In the genomic region with DNA sequence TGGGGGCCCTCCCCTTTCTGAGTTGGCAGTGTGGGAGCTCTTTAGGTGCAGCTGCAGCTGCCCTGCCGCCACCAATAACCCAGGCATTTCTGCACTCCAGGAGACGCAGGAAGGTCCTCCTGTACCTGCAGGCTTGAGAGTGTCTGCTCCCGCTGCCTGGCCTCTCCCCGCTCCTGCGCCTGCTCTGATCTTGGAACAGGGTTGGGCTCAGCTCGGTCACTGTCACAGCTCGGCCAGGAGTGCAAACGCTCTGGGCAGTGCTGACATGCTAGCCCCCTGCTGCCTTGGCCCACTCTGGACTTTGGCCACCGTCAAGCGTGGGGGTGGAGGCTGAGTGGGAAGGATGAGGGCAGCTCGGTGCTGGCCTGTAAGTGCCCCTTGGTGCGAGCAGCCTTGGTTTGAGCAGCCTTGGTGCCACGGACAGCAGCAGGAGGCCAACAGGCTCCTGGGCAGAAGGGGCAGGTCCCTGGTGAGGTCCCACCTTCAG, we compare ENCODE assay signal across 1 cellular context.
A peak's percentile ranks its signal among the peaks of the same experiment; 100 is the strongest.
TF ChIP-seq lines count a peak whose summit lies in the region.

No MANE protein-coding gene starts in this region.

TF ChIP-seq in HepG2, 621 proteins besides CTCF, POLR2A, EP300 and RAD21 (continued from another document and continues in another):
- TF ChIP-seq, protein P1, sequence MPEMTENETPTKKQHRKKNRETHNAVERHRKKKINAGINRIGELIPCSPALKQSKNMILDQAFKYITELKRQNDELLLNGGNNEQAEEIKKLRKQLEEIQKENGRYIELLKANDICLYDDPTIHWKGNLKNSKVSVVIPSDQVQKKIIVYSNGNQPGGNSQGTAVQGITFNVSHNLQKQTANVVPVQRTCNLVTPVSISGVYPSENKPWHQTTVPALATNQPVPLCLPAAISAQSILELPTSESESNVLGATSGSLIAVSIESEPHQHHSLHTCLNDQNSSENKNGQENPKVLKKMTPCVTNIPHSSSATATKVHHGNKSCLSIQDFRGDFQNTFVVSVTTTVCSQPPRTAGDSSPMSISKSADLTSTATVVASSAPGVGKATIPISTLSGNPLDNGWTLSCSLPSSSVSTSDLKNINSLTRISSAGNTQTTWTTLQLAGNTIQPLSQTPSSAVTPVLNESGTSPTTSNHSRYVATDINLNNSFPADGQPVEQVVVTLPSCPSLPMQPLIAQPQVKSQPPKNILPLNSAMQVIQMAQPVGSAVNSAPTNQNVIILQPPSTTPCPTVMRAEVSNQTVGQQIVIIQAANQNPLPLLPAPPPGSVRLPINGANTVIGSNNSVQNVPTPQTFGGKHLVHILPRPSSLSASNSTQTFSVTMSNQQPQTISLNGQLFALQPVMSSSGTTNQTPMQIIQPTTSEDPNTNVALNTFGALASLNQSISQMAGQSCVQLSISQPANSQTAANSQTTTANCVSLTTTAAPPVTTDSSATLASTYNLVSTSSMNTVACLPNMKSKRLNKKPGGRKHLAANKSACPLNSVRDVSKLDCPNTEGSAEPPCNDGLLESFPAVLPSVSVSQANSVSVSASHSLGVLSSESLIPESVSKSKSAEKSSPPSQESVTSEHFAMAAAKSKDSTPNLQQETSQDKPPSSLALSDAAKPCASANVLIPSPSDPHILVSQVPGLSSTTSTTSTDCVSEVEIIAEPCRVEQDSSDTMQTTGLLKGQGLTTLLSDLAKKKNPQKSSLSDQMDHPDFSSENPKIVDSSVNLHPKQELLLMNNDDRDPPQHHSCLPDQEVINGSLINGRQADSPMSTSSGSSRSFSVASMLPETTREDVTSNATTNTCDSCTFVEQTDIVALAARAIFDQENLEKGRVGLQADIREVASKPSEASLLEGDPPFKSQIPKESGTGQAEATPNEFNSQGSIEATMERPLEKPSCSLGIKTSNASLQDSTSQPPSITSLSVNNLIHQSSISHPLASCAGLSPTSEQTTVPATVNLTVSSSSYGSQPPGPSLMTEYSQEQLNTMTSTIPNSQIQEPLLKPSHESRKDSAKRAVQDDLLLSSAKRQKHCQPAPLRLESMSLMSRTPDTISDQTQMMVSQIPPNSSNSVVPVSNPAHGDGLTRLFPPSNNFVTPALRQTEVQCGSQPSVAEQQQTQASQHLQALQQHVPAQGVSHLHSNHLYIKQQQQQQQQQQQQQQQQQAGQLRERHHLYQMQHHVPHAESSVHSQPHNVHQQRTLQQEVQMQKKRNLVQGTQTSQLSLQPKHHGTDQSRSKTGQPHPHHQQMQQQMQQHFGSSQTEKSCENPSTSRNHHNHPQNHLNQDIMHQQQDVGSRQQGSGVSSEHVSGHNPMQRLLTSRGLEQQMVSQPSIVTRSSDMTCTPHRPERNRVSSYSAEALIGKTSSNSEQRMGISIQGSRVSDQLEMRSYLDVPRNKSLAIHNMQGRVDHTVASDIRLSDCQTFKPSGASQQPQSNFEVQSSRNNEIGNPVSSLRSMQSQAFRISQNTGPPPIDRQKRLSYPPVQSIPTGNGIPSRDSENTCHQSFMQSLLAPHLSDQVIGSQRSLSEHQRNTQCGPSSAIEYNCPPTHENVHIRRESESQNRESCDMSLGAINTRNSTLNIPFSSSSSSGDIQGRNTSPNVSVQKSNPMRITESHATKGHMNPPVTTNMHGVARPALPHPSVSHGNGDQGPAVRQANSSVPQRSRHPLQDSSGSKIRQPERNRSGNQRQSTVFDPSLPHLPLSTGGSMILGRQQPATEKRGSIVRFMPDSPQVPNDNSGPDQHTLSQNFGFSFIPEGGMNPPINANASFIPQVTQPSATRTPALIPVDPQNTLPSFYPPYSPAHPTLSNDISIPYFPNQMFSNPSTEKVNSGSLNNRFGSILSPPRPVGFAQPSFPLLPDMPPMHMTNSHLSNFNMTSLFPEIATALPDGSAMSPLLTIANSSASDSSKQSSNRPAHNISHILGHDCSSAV (CRISPR knock-in tag; IDR thresholded peaks at IDR 0.05; ENCODE audit: borderline replicate concordance) = no peak
- no peak for TF ChIP-seq EHMT2 (IDR thresholded peaks at IDR 0.05; ENCODE audit: borderline replicate concordance, low read depth, low read length)
- TF ChIP-seq ELF1 (CRISPR knock-in tag; IDR thresholded peaks at IDR 0.05) = no peak
- peak; percentile 47; the same call in 1 of the 2 replicates for TF ChIP-seq EED (CRISPR knock-in tag; IDR thresholded peaks at IDR 0.05)
- no peak for TF ChIP-seq AGO2 (optimal IDR thresholded peaks at IDR 0.05; ENCODE audit: low read depth, low read length)
- TF ChIP-seq CREB1 (IDR thresholded peaks at IDR 0.05) = no peak
- no peak for TF ChIP-seq CREB1 (CRISPR knock-in tag; IDR thresholded peaks at IDR 0.05)
- TF ChIP-seq GATAD2A (CRISPR knock-in tag; IDR thresholded peaks at IDR 0.05) = 0 out of 2 replicates have a peak, but pooled peaks have one; percentile 28
- TF ChIP-seq BRCA1 (CRISPR knock-in tag; IDR thresholded peaks at IDR 0.05) = no peak
- TF ChIP-seq, protein P2, sequence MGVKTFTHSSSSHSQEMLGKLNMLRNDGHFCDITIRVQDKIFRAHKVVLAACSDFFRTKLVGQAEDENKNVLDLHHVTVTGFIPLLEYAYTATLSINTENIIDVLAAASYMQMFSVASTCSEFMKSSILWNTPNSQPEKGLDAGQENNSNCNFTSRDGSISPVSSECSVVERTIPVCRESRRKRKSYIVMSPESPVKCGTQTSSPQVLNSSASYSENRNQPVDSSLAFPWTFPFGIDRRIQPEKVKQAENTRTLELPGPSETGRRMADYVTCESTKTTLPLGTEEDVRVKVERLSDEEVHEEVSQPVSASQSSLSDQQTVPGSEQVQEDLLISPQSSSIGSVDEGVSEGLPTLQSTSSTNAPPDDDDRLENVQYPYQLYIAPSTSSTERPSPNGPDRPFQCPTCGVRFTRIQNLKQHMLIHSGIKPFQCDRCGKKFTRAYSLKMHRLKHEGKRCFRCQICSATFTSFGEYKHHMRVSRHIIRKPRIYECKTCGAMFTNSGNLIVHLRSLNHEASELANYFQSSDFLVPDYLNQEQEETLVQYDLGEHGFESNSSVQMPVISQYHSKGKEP (CRISPR knock-in tag; IDR thresholded peaks at IDR 0.05) = no peak
- TF ChIP-seq ATF7-NPFF (CRISPR knock-in tag; IDR thresholded peaks at IDR 0.05; ENCODE audit: low read depth) = no peak; the same call in 1 of the 2 replicates
- TF ChIP-seq, protein P3, sequence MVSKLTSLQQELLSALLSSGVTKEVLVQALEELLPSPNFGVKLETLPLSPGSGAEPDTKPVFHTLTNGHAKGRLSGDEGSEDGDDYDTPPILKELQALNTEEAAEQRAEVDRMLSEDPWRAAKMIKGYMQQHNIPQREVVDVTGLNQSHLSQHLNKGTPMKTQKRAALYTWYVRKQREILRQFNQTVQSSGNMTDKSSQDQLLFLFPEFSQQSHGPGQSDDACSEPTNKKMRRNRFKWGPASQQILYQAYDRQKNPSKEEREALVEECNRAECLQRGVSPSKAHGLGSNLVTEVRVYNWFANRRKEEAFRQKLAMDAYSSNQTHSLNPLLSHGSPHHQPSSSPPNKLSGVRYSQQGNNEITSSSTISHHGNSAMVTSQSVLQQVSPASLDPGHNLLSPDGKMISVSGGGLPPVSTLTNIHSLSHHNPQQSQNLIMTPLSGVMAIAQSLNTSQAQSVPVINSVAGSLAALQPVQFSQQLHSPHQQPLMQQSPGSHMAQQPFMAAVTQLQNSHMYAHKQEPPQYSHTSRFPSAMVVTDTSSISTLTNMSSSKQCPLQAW (CRISPR knock-in tag; IDR thresholded peaks at IDR 0.05) = no peak
- no peak; the same call in 1 of the 2 replicates for TF ChIP-seq NRL (CRISPR knock-in tag; IDR thresholded peaks at IDR 0.05; ENCODE audit: borderline replicate concordance)
- no peak for TF ChIP-seq ZNF263 (CRISPR knock-in tag; IDR thresholded peaks at IDR 0.05)
- no peak for TF ChIP-seq CREM (IDR thresholded peaks at IDR 0.05)
- no peak for TF ChIP-seq CREM (CRISPR knock-in tag; IDR thresholded peaks at IDR 0.05)
- peak; percentile 97 for TF ChIP-seq ZNF292 (CRISPR knock-in tag; IDR thresholded peaks at IDR 0.05; ENCODE audit: borderline replicate concordance, low read depth)
- TF ChIP-seq, protein P4, sequence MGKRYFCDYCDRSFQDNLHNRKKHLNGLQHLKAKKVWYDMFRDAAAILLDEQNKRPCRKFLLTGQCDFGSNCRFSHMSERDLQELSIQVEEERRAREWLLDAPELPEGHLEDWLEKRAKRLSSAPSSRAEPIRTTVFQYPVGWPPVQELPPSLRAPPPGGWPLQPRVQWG (CRISPR knock-in tag; IDR thresholded peaks at IDR 0.05; ENCODE audit: borderline replicate concordance, low read depth) = no peak
- TF ChIP-seq SALL1 (CRISPR knock-in tag; IDR thresholded peaks at IDR 0.05) = peak; percentile 50
- no peak for TF ChIP-seq ZNF160 (CRISPR knock-in tag; IDR thresholded peaks at IDR 0.05)
- TF ChIP-seq, protein P5, sequence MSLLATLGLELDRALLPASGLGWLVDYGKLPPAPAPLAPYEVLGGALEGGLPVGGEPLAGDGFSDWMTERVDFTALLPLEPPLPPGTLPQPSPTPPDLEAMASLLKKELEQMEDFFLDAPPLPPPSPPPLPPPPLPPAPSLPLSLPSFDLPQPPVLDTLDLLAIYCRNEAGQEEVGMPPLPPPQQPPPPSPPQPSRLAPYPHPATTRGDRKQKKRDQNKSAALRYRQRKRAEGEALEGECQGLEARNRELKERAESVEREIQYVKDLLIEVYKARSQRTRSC (CRISPR knock-in tag; IDR thresholded peaks at IDR 0.05; ENCODE audit: low read depth) = no peak
- TF ChIP-seq ZNF75D (CRISPR knock-in tag; IDR thresholded peaks at IDR 0.05; ENCODE audit: borderline replicate concordance) = no peak
- TF ChIP-seq SAFB2 (CRISPR knock-in tag; IDR thresholded peaks at IDR 0.05; ENCODE audit: borderline replicate concordance, low read depth) = no peak
- no peak for TF ChIP-seq AKAP8 (CRISPR knock-in tag; IDR thresholded peaks at IDR 0.05)
- TF ChIP-seq MAFK (conservative IDR thresholded peaks at IDR 0.05 in 1 of 2, IDR thresholded peaks at IDR 0.05 in 1 of 2; ENCODE audit: low read length in 2 of 2) = no peak
- TF ChIP-seq ZNF430 (CRISPR knock-in tag; IDR thresholded peaks at IDR 0.05) = 0 out of 2 replicates have a peak, but pooled peaks have one; percentile 16
- TF ChIP-seq ZNF224 (CRISPR knock-in tag; IDR thresholded peaks at IDR 0.05) = no peak
- no peak for TF ChIP-seq MTF2 (CRISPR knock-in tag; IDR thresholded peaks at IDR 0.05; ENCODE audit: borderline replicate concordance)
- TF ChIP-seq ZNF143 (CRISPR knock-in tag; IDR thresholded peaks at IDR 0.05) = no peak
- no peak for TF ChIP-seq SNRNP70 (IDR thresholded peaks at IDR 0.05; ENCODE audit: low read depth, low read length)
- no peak for TF ChIP-seq ZFP37 (CRISPR knock-in tag; IDR thresholded peaks at IDR 0.05; ENCODE audit: borderline replicate concordance)
- TF ChIP-seq PHB2 (IDR thresholded peaks at IDR 0.05; ENCODE audit: partially characterized antibody) = no peak
- TF ChIP-seq, protein P6, sequence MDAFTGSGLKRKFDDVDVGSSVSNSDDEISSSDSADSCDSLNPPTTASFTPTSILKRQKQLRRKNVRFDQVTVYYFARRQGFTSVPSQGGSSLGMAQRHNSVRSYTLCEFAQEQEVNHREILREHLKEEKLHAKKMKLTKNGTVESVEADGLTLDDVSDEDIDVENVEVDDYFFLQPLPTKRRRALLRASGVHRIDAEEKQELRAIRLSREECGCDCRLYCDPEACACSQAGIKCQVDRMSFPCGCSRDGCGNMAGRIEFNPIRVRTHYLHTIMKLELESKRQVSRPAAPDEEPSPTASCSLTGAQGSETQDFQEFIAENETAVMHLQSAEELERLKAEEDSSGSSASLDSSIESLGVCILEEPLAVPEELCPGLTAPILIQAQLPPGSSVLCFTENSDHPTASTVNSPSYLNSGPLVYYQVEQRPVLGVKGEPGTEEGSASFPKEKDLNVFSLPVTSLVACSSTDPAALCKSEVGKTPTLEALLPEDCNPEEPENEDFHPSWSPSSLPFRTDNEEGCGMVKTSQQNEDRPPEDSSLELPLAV (CRISPR knock-in tag; conservative IDR thresholded peaks at IDR 0.05; ENCODE audit: low read depth) = no peak
- no peak for TF ChIP-seq CEBPG (CRISPR knock-in tag; IDR thresholded peaks at IDR 0.05)
- no peak for TF ChIP-seq GATAD1 (CRISPR knock-in tag; IDR thresholded peaks at IDR 0.05)
- no peak for TF ChIP-seq ERF (CRISPR knock-in tag; IDR thresholded peaks at IDR 0.05)
- TF ChIP-seq SATB2 (CRISPR knock-in tag; IDR thresholded peaks at IDR 0.05) = no peak
- no peak for TF ChIP-seq ZFP90 (CRISPR knock-in tag; IDR thresholded peaks at IDR 0.05; ENCODE audit: borderline replicate concordance)
- TF ChIP-seq PCBP2 (optimal IDR thresholded peaks at IDR 0.05; ENCODE audit: low read depth, low read length, poor library complexity, severe bottlenecking) = no peak
- TF ChIP-seq, protein P7, sequence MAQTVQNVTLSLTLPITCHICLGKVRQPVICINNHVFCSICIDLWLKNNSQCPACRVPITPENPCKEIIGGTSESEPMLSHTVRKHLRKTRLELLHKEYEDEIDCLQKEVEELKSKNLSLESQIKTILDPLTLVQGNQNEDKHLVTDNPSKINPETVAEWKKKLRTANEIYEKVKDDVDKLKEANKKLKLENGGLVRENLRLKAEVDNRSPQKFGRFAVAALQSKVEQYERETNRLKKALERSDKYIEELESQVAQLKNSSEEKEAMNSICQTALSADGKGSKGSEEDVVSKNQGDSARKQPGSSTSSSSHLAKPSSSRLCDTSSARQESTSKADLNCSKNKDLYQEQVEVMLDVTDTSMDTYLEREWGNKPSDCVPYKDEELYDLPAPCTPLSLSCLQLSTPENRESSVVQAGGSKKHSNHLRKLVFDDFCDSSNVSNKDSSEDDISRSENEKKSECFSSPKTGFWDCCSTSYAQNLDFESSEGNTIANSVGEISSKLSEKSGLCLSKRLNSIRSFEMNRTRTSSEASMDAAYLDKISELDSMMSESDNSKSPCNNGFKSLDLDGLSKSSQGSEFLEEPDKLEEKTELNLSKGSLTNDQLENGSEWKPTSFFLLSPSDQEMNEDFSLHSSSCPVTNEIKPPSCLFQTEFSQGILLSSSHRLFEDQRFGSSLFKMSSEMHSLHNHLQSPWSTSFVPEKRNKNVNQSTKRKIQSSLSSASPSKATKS (CRISPR knock-in tag; IDR thresholded peaks at IDR 0.05) = no peak
- TF ChIP-seq MIER3 (CRISPR knock-in tag; IDR thresholded peaks at IDR 0.05; ENCODE audit: borderline replicate concordance) = no peak
- no peak for TF ChIP-seq NKX3-1 (CRISPR knock-in tag; IDR thresholded peaks at IDR 0.05)
- no peak for TF ChIP-seq ZNF431 (CRISPR knock-in tag; IDR thresholded peaks at IDR 0.05; ENCODE audit: borderline replicate concordance, low read depth)
- no peak for TF ChIP-seq WIZ (CRISPR knock-in tag; IDR thresholded peaks at IDR 0.05)
- TF ChIP-seq TCF7L2 (IDR thresholded peaks at IDR 0.05; ENCODE audit: low read depth, low read length) = no peak
- TF ChIP-seq, protein P8, sequence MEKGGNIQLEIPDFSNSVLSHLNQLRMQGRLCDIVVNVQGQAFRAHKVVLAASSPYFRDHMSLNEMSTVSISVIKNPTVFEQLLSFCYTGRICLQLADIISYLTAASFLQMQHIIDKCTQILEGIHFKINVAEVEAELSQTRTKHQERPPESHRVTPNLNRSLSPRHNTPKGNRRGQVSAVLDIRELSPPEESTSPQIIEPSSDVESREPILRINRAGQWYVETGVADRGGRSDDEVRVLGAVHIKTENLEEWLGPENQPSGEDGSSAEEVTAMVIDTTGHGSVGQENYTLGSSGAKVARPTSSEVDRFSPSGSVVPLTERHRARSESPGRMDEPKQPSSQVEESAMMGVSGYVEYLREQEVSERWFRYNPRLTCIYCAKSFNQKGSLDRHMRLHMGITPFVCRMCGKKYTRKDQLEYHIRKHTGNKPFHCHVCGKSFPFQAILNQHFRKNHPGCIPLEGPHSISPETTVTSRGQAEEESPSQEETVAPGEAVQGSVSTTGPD (CRISPR knock-in tag; IDR thresholded peaks at IDR 0.05) = no peak
- TF ChIP-seq MYNN (CRISPR knock-in tag; IDR thresholded peaks at IDR 0.05; ENCODE audit: low read depth) = no peak
- no peak for TF ChIP-seq MLLT10 (CRISPR knock-in tag; IDR thresholded peaks at IDR 0.05)
- no peak for TF ChIP-seq CBX5 (CRISPR knock-in tag; IDR thresholded peaks at IDR 0.05; ENCODE audit: borderline replicate concordance)
- TF ChIP-seq ZFY (CRISPR knock-in tag; IDR thresholded peaks at IDR 0.05) = peak; percentile 39; the same call in 1 of the 2 replicates
- TF ChIP-seq ZNF230 (CRISPR knock-in tag; IDR thresholded peaks at IDR 0.05) = no peak
- TF ChIP-seq ZNF329 (CRISPR knock-in tag; IDR thresholded peaks at IDR 0.05; ENCODE audit: low read depth) = 0 out of 2 replicates have a peak, but pooled peaks have one; percentile 32
